In genomic region chr1:173414136-173414535, GRCh38 we compare ENCODE assay signal across 10 cellular contexts.
DNase-seq lines count a peak whose midpoint lies in the region; ATAC-seq lines count a peak whose summit lies in the region.
"Had no signal": no experiment of that assay in that cellular context is flagged by ENCODE, and none has a peak within 500 bp of the region (broad histone marks: within the 10 kb centered on the region; RNA-seq: fewer than 3 reads in every experiment).

No MANE protein-coding gene starts in this region.

- in situ Hi-C loops in HAP-1 (cut with MboI; ENCODE audit: low sequenced_read_pairs) = loop anchor here (25.0 kb wide), 2 partner anchors 673 to 1323 kb away; no protein-coding TSS in a partner anchor

- H3K36me3 ChIP-seq in HAP-1 (replicated peaks) = no peaks in the 10 kb centered on the region

- intact Hi-C loops in head of caudate nucleus (cut with DNase I) = no loop called here

- H3K27me3 Mint-ChIP-seq in naive thymus-derived CD8-positive, alpha-beta T cell = no peaks in the 10 kb centered on the region
- H3K27me3 Mint-ChIP-seq: stimulated activated naive CD8-positive, alpha-beta T cell treated with anti-CD3 and anti-CD28 coated beads, Interleukin-15, Interleukin-2, amounts not matched to agents 100 ng/mL and 50 ng/mL, for 24 hours had no signal

- peak overlapping the region in 1 of 10 donors; percentile 58 for H3K4me3 Mint-ChIP-seq in naive thymus-derived CD8-positive, alpha-beta T cell
- H3K4me3 Mint-ChIP-seq: stimulated activated naive CD8-positive, alpha-beta T cell treated with anti-CD3 and anti-CD28 coated beads, Interleukin-15, Interleukin-2, amounts not matched to agents 100 ng/mL and 50 ng/mL, for 24 hours had no signal

- DNase-seq in naive thymus-derived CD8-positive, alpha-beta T cell = no peak
- no peak for DNase-seq in head of caudate nucleus
- DNase-seq in HAP-1 (ENCODE audit: low spot score in 2 of 2) = no peak
- no peak for DNase-seq in NCI-H2081 (lab: John Stamatoyannopoulos, UW)
- no peak for DNase-seq in OCI-M1 (lab: John Stamatoyannopoulos, UW)
- DNase-seq: activated CD4-positive, alpha-beta T cell treated with anti-CD3 and anti-CD28 coated beads, Interleukin-2, amount 50 U/mL, for 48 hours had no signal

- H3K27me3 ChIP-seq in HAP-1 (ENCODE audit: low read depth) = no peaks in the 10 kb centered on the region

- no peaks in the 10 kb centered on the region for H3K9me3 ChIP-seq in HAP-1

- H3K27ac Mint-ChIP-seq in naive thymus-derived CD8-positive, alpha-beta T cell = peak overlapping the region in 6 of 10 donors; percentile 10 to 82 (median 24)

- H3K4me1 ChIP-seq in HAP-1 = no peaks in the 10 kb centered on the region

- H3K4me3 ChIP-seq in HAP-1 = no peak overlapping the region

- ATAC-seq in GM19025 (IDR thresholded peaks at IDR 0.05; ENCODE audit: low read depth, unreplicated experiment) (peak; percentile 30), HG02588 (IDR thresholded peaks at IDR 0.05; ENCODE audit: unreplicated experiment) (peak; percentile 28), HG03469 (IDR thresholded peaks at IDR 0.05; ENCODE audit: unreplicated experiment) (peak; percentile 27)
- no peak for ATAC-seq in naive thymus-derived CD8-positive, alpha-beta T cell

- H3K9me3 Mint-ChIP-seq in naive thymus-derived CD8-positive, alpha-beta T cell = no peaks in the 10 kb centered on the region
- H3K9me3 Mint-ChIP-seq: stimulated activated naive CD8-positive, alpha-beta T cell treated with anti-CD3 and anti-CD28 coated beads, Interleukin-15, Interleukin-2, amounts not matched to agents 100 ng/mL and 50 ng/mL, for 24 hours had no signal

- H3K4me1 Mint-ChIP-seq in naive thymus-derived CD8-positive, alpha-beta T cell = peaks cover 9 to 80% (median 22%) of the 10 kb centered on the region in 4 donors

- POLR2A ChIA-PET in naive thymus-derived CD8-positive, alpha-beta T cell (lab: Charles Lee) = no interaction called here

- peaks cover 4 to 37% (median 6%) of the 10 kb centered on the region in 3 donors for H3K36me3 Mint-ChIP-seq in naive thymus-derived CD8-positive, alpha-beta T cell

Comparison
In these comparisons a context has a peak if more than half of its experiments do, and no peak if none do; other contexts are left out.
1. ATAC-seq: peak in GM19025 (single experiment), HG02588 (single experiment) and HG03469 (single experiment); none in naive thymus-derived CD8-positive, alpha-beta T cell (0 of 2).